Comparison of ENCODE assay signal across 1 cellular context in genomic region chr7:56373314-56373713, GRCh38.
TF ChIP-seq lines count a peak whose summit lies in the region.

No MANE protein-coding gene starts in this region.

TF ChIP-seq in HepG2, 621 proteins besides CTCF, POLR2A, EP300 and RAD21 (continued from another document):
- TF ChIP-seq BRD4 (CRISPR knock-in tag; IDR thresholded peaks at IDR 0.05) (0 out of 2 replicates have a peak, but pooled peaks have one; percentile 27), ZNF143 (CRISPR knock-in tag; IDR thresholded peaks at IDR 0.05) (peak; percentile 16; the same call in 1 of the 2 replicates), ZNF773 (CRISPR knock-in tag; IDR thresholded peaks at IDR 0.05; ENCODE audit: borderline replicate concordance) (peak; percentile 77; the same call in 1 of the 2 replicates), RXRA (CRISPR knock-in tag; IDR thresholded peaks at IDR 0.05) (peak; percentile 33; the same call in 1 of the 2 replicates), ZNF768 (CRISPR knock-in tag; IDR thresholded peaks at IDR 0.05) (peak; percentile 68; the same call in 1 of the 2 replicates)
